In genomic region chr6:130937942-130938604, GRCh38 we compare ENCODE assay signal across 12 cellular contexts.
DNase-seq lines count a peak whose midpoint lies in the region; ATAC-seq and TF ChIP-seq lines count a peak whose summit lies in the region.
"Had no signal": no experiment of that assay in that cellular context is flagged by ENCODE, and none has a peak within 500 bp of the region (broad histone marks: within the 10 kb centered on the region; RNA-seq: fewer than 3 reads in every experiment).

No MANE protein-coding gene starts in this region.

- intact Hi-C loops in HCT116 (cut with micrococcal nuclease), result no loop called here
- intact Hi-C loops in left colon (cut with DNase I, micrococcal nuclease), result no loop called here
- intact Hi-C loops in uterus (cut with DNase I; ENCODE audit: low total_unique reads), result no loop called here

- BruUV-seq in HCT116 (replicated peaks; lab: Mats Ljungman, UMichigan), result no TSS peak

- H3K4me2 ChIP-seq in HCT116 (ENCODE audit: low read length), result peak overlapping the region; percentile 41

- H3K27me3 ChIP-seq in HCT116 (ENCODE audit: insufficient read depth, low read length), result no peaks in the 10 kb centered on the region
- H3K27me3 ChIP-seq in uterus, result no peaks in the 10 kb centered on the region
- H3K27me3 ChIP-seq: colonic mucosa had no signal

- H3K27ac ChIP-seq in HCT116 (ENCODE audit: low read depth, low read length) (no peak overlapping the region), uterus (peak overlapping the region in 1 of 2 donors; percentile 7)
- H3K27ac ChIP-seq: colonic mucosa had no signal

- TF ChIP-seq POLR2A in HCT116 (IDR thresholded peaks at IDR 0.05; ENCODE audit: borderline replicate concordance, extremely low read depth, insufficient read depth, insufficient read length) (no peak), GM18505 (IDR thresholded peaks at IDR 0.05; ENCODE audit: borderline replicate concordance, extremely low read depth, insufficient read depth, insufficient read length) (no peak), uterus (IDR thresholded peaks at IDR 0.05) (no peak)

- 0 out of 2 replicates have a peak overlapping the region, but pooled peaks have one; percentile 10 for H3K9ac ChIP-seq in HCT116 (ENCODE audit: low read length)

- no peak for TF ChIP-seq RAD21 in HCT116 (IDR thresholded peaks at IDR 0.05; ENCODE audit: low read depth)

- 0 out of 4 replicates have a peak overlapping the region, but pooled peaks of 1 of the 2 experiments have one; percentile 4 for H3K4me3 ChIP-seq in HCT116 (replicated peaks in 1 of 2; ENCODE audit: low read depth in 1 of 2, low read length in 2 of 2)
- no peak overlapping the region for H3K4me3 ChIP-seq in cardiac fibroblast (replicated peaks in 1 of 2; ENCODE audit: low read depth in 2 of 2, low read length in 2 of 2)
- no peak overlapping the region for H3K4me3 ChIP-seq in uterus
- H3K4me3 ChIP-seq: colonic mucosa had no signal

- ATAC-seq in HCT116, result peak; percentile 81
- peak; percentile 52 for ATAC-seq in left colon
- no peak for ATAC-seq in GM18505 (IDR thresholded peaks at IDR 0.05; ENCODE audit: unreplicated experiment)
- ATAC-seq: stimulated activated naive B cell treated with anti-CD40 and anti-IgM and Interleukin-4, amounts not matched to agents 10 μg/mL and 1 μg/mL and 100 μg/mL, for 72 hours had no signal

- RAD21 ChIA-PET in HCT116 (lab: Charles Lee; ENCODE audit: low non-redundant PET in 1 of 2, low total read pairs in 2 of 2, uncharacterized antibody in 2 of 2, unreplicated experiment in 2 of 2), result no interaction called here

- H3K9me3 ChIP-seq in HCT116 (ENCODE audit: control insufficient read depth in 1 of 2, insufficient read depth in 1 of 2, low read depth in 1 of 2, low read length in 2 of 2) (no peaks in the 10 kb centered on the region), uterus (no peaks in the 10 kb centered on the region)
- H3K9me3 ChIP-seq: colonic mucosa had no signal

- POLR2A ChIA-PET in HCT116 (lab: Charles Lee), result no interaction called here

- no peak overlapping the region for H2AFZ ChIP-seq in HCT116 (ENCODE audit: low read depth, low read length, poor library complexity, severe bottlenecking)

- CTCF ChIA-PET in HCT116 (lab: Charles Lee), result no interaction called here

- peaks cover 9 to 18% of the 10 kb centered on the region in 2 experiments for H3K4me1 ChIP-seq in HCT116 (ENCODE audit: control insufficient read depth in 1 of 2, insufficient read depth in 2 of 2, low read length in 2 of 2)
- peaks cover 0 to 10% of the 10 kb centered on the region in 2 donors for H3K4me1 ChIP-seq in uterus

- no peaks in the 10 kb centered on the region; the same call in 1 of the 2 replicates for H3K79me2 ChIP-seq in HCT116 (ENCODE audit: insufficient read depth, low read length)

- no peaks in the 10 kb centered on the region for H3K36me3 ChIP-seq in HCT116 (ENCODE audit: control insufficient read depth in 1 of 2, insufficient read depth in 2 of 2, low read length in 2 of 2)
- no peaks in the 10 kb centered on the region for H3K36me3 ChIP-seq in uterus
- H3K36me3 ChIP-seq: colonic mucosa had no signal

- TF ChIP-seq CTCF in HCT116 (IDR thresholded peaks at IDR 0.05 in 2 of 3, conservative IDR thresholded peaks at IDR 0.05 in 1 of 3; ENCODE audit: borderline replicate concordance in 1 of 3, insufficient read depth in 1 of 3, low read depth in 2 of 3, low read length in 2 of 3), result no peak
- TF ChIP-seq CTCF in cardiac fibroblast (IDR thresholded peaks at IDR 0.05; ENCODE audit: low read depth, low read length), result no peak
- no peak for TF ChIP-seq CTCF in uterus (IDR thresholded peaks at IDR 0.05)

- DNase-seq in AG08395 (ENCODE audit: low spot score) (peak; percentile 47), HCT116 (ENCODE audit: low read depth, low spot score) (peak; percentile 36), cardiac fibroblast (ENCODE audit: low read depth in 2 of 2) (peak; percentile 39 to 52), left colon (no peak), NCI-H2196 (lab: John Stamatoyannopoulos, UW; ENCODE audit: unreplicated experiment) (no peak), uterus (no peak)
- DNase-seq in activated CD8-positive, alpha-beta memory T cell treated with anti-CD3 and anti-CD28 coated beads, Interleukin-2, amount 50 U/mL, for 48 hours, result no peak
- DNase-seq: colonic mucosa; NCI-H2029 treated with DMSO at 0.1 percent for 48 hours; NCI-H82; stimulated activated naive B cell treated with anti-CD40 and anti-IgM and Interleukin-4, amounts not matched to agents 10 μg/mL and 1 μg/mL and 100 μg/mL, for 72 hours had no signal

- no peaks in the 10 kb centered on the region for H4K20me1 ChIP-seq in HCT116 (ENCODE audit: insufficient read depth)

- no peaks in the 10 kb centered on the region for H3K9me2 ChIP-seq in HCT116 (ENCODE audit: insufficient read depth)

TF ChIP-seq in HCT116, 20 proteins besides CTCF, POLR2A, EP300 and RAD21:
- TF ChIP-seq FOSL1 (IDR thresholded peaks at IDR 0.05; ENCODE audit: low read depth) (peak; percentile 36; the same call in 1 of the 2 replicates), JUND (IDR thresholded peaks at IDR 0.05) (peak; percentile 44; the same call in 1 of the 2 replicates), CBX3 (IDR thresholded peaks at IDR 0.05; ENCODE audit: low read depth) (no peak)

Comparison
In these comparisons a context has a peak if more than half of its experiments do, and no peak if none do; other contexts are left out.
1. DNase-seq: peak in AG08395 (single experiment), HCT116 (single experiment) and cardiac fibroblast (2 of 2); none in left colon (0 of 2), NCI-H2196 (single experiment), activated CD8-positive, alpha-beta memory T cell treated with anti-CD3 and anti-CD28 coated beads, Interleukin-2, amount 50 U/mL, for 48 hours (single experiment) and uterus (0 of 2).